Comparison of ENCODE assay signal across 21 cellular contexts in genomic region chr19:4991996-4992698, GRCh38.
"Had no signal": no experiment of that assay in that cellular context is flagged by ENCODE, and none has a peak within 500 bp of the region (broad histone marks: within the 10 kb centered on the region; RNA-seq: fewer than 3 reads in every experiment).

No MANE protein-coding gene starts in this region.

- ATAC-seq: activated naive CD8-positive, alpha-beta T cell treated with anti-CD3 and anti-CD28 coated beads, Interleukin-2, amount 50 U/mL, for 24 hours; gastrocnemius medialis; heart right ventricle; mucosa of descending colon; naive thymus-derived CD4-positive, alpha-beta T cell; pancreas had no signal

- H3K4me1 ChIP-seq: pancreas had no signal

- H3K36me3 ChIP-seq: breast epithelium, gastrocnemius medialis, pancreas had no signal

- H3K9me3 ChIP-seq: ascending aorta, breast epithelium, gastrocnemius medialis, mucosa of descending colon, pancreas had no signal

- H3K4me3 ChIP-seq: ascending aorta, breast epithelium, gastrocnemius medialis, heart right ventricle, mucosa of descending colon, pancreas, SK-N-MC, skin epidermis, tibial nerve had no signal

- DNase-seq: activated CD4-positive, alpha-beta T cell treated with anti-CD3 and anti-CD28 coated beads, Interleukin-2, amount 10 ng/mL, durations not matched to agents 24 days and 14 days; activated CD8-positive, alpha-beta memory T cell treated with anti-CD3 and anti-CD28 coated beads for 24 hours; activated naive CD4-positive, alpha-beta T cell treated with Interleukin-2 at 50 U/mL for 16 hours; activated naive CD8-positive, alpha-beta T cell treated with anti-CD3 and anti-CD28 coated beads, Interleukin-2, amount 50 U/mL, for 24 hours; erythroblast; gastrocnemius medialis; heart right ventricle; mammary epithelial cell; mucosa of descending colon; naive thymus-derived CD4-positive, alpha-beta T cell; pancreas; retina; stimulated activated CD4-positive, alpha-beta T cell treated with anti-CD3 and anti-CD28 coated beads, Interleukin-4, amount 100 ng/mL, for 4 hours; stimulated activated CD8-positive, alpha-beta memory T cell treated with anti-CD3 and anti-CD28 coated beads, Interleukin-4, amount 100 ng/mL, for 48 hours; stimulated activated naive CD4-positive, alpha-beta T cell treated with Interleukin-2 at 50 U/mL for 16 hours; substantia nigra had no signal

- H3K27me3 ChIP-seq: ascending aorta, breast epithelium, gastrocnemius medialis, heart right ventricle, pancreas, tibial nerve had no signal

- H3K27ac ChIP-seq: ascending aorta, gastrocnemius medialis, heart right ventricle, pancreas, SK-N-MC, skin epidermis, tibial nerve had no signal
